Comparison of ENCODE assay signal across 8 cellular contexts in the genomic region with DNA sequence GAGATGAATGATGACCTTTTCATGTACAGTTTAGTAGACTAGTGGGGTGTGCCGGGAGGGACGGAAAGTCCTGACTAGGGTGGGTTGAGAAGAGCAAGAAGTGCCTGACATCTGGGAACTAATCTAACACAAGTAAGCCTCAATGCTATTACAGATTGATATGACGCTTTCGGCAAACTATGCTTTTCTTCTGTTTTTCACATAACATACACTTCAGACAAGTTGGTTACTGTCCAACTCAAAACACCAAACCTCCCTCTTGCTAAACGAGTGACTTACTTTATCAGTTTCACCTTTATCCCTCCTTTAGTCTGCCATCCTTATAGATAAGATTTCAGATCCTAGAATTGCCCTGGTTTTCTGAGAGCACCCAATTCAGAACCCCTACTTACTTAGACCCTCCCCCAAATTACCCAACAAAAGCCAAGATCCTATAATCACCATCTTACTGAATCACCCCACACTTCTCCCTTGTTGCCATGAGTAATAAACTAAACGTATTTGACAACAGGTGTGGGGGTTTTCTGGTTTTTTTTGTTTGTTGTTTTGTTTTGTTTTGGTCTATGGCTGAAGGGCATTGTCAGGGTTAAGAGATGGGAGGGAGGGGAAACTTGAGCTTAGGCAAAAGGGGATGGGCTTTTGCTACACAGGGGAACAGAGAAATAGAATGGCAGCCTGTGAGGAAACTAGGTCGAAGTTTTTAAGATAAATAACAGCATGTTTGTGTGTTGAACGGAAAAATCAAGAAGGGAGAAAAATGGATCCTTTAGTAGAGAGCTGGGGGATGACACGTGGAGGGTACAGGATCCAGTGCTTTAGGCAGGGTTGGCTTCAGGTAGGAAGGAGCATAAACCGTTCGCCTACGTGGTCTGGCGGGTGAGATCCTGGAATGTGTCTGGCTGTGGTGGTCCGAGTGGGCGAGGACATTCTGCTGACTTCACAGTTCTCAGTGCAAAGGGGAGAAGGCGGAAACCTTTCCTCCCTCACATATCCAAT. TPM values are rescaled to one million over a fixed set of nuclear protein-coding genes. Genes with fewer than 3 reads are reported as not detected.
A peak's percentile ranks its signal among the peaks of the same experiment; 100 is the strongest.
DNase-seq lines count a peak whose midpoint lies in the region; ATAC-seq and TF ChIP-seq lines count a peak whose summit lies in the region.

No MANE protein-coding gene starts in this region.

- H3K4me3 ChIP-seq in breast epithelium (peak overlapping the region; percentile 52 to 64 (median 63)), adrenal gland (peak overlapping the region in 2 of 4 donors; percentile 30 to 81)

- peaks cover 7% of the 10 kb centered on the region for H3K4me1 Mint-ChIP-seq in MCF 10A (ENCODE audit: insufficient read depth, unreplicated experiment)
- peaks cover 17% of the 10 kb centered on the region for H3K4me1 Mint-ChIP-seq in stimulated activated naive CD8-positive, alpha-beta T cell treated with anti-CD3 and anti-CD28 coated beads, Interleukin-15, amount 100 ng/mL, for 72 hours

- TF ChIP-seq POLR2A in breast epithelium (IDR thresholded peaks at IDR 0.05) = no peak
- no peak for TF ChIP-seq POLR2A in adrenal gland (IDR thresholded peaks at IDR 0.05)

- H3K36me3 ChIP-seq in breast epithelium (no peaks in the 10 kb centered on the region), adrenal gland (replicated peaks in 1 of 2) (peaks cover 0 to 1% of the 10 kb centered on the region in 2 donors)

- peaks cover 28% of the 10 kb centered on the region for H3K36me3 Mint-ChIP-seq in MCF 10A (ENCODE audit: insufficient read depth, unreplicated experiment)

- no peaks in the 10 kb centered on the region for H3K27me3 ChIP-seq in breast epithelium
- H3K27me3 ChIP-seq in adrenal gland = no peaks in the 10 kb centered on the region

- POLR2A ChIA-PET in MCF 10A (lab: Yijun Ruan, JAX) = interaction anchor here (0.6 to 2.1 kb wide), 3 partner anchors 59 to 729 kb away, joined by 3 to 21 read pairs (median 3); a partner anchor contains a TSS

- no TSS peak for BruUV-seq in MCF 10A (replicated peaks; lab: Mats Ljungman, UMichigan)

- H3K27me3 Mint-ChIP-seq in MCF 10A (ENCODE audit: insufficient read depth, unreplicated experiment) = no peaks in the 10 kb centered on the region
- no peaks in the 10 kb centered on the region for H3K27me3 Mint-ChIP-seq in stimulated activated naive CD8-positive, alpha-beta T cell treated with anti-CD3 and anti-CD28 coated beads, Interleukin-15, amount 100 ng/mL, for 72 hours

- H3K27ac ChIP-seq in breast epithelium (peak overlapping the region; percentile 87 to 92), adrenal gland (peak overlapping the region; percentile 34 to 88 (median 69))

- H3K9me3 ChIP-seq in breast epithelium = no peaks in the 10 kb centered on the region
- H3K9me3 ChIP-seq in adrenal gland (replicated peaks in 1 of 3) = no peaks in the 10 kb centered on the region

- no peaks in the 10 kb centered on the region for H3K4me1 ChIP-seq in breast epithelium
- H3K4me1 ChIP-seq in adrenal gland (replicated peaks in 1 of 2) = peaks cover 11 to 17% of the 10 kb centered on the region in 2 donors

- intact Hi-C loops in breast epithelium (cut with DNase I; ENCODE audit: low total_unique reads) = no loop called here
- intact Hi-C loops in MCF 10A (cut with micrococcal nuclease) = no loop called here
- intact Hi-C loops in adrenal gland (cut with DNase I) = no loop called here

- H3K9me3 Mint-ChIP-seq in MCF 10A (ENCODE audit: unreplicated experiment) = no peaks in the 10 kb centered on the region
- H3K9me3 Mint-ChIP-seq in stimulated activated naive CD8-positive, alpha-beta T cell treated with anti-CD3 and anti-CD28 coated beads, Interleukin-15, amount 100 ng/mL, for 72 hours = no peaks in the 10 kb centered on the region

- no peak overlapping the region for H3K27ac Mint-ChIP-seq in MCF 10A (ENCODE audit: low read depth, unreplicated experiment)
- no peak overlapping the region for H3K27ac Mint-ChIP-seq in stimulated activated naive CD8-positive, alpha-beta T cell treated with anti-CD3 and anti-CD28 coated beads, Interleukin-15, amount 100 ng/mL, for 72 hours

- TF ChIP-seq CTCF in breast epithelium (IDR thresholded peaks at IDR 0.05) = no peak
- TF ChIP-seq CTCF in MCF 10A (IDR thresholded peaks at IDR 0.05; ENCODE audit: unreplicated experiment) = no peak
- no peak for TF ChIP-seq CTCF in adrenal gland (IDR thresholded peaks at IDR 0.05)

- H3K4me3 Mint-ChIP-seq in MCF 10A (ENCODE audit: unreplicated experiment) = no peak overlapping the region
- H3K4me3 Mint-ChIP-seq in stimulated activated naive CD8-positive, alpha-beta T cell treated with anti-CD3 and anti-CD28 coated beads, Interleukin-15, amount 100 ng/mL, for 72 hours = no peak overlapping the region

- 16 to 30% (median 25%) methylated on average over 16 of the region's 16 CpGs for WGBS in adrenal gland, 4 donors

- CTCF ChIA-PET in MCF 10A (lab: Yijun Ruan, JAX) = interaction anchor here (0.7 kb wide), 1 partner anchor 130 kb away, joined by 3 read pairs; no protein-coding TSS in a partner anchor

- DNase-seq in breast epithelium (ENCODE audit: low spot score in 2 of 2) (peak in 1 of 2 donors; percentile 56), MCF 10A (ENCODE audit: unreplicated experiment) (no peak), adrenal gland (peak in 5 of 7 donors; percentile 29 to 61 (median 45)), iPS-NIHi7 (ENCODE audit: extremely low spot score) (peak; percentile 46), NCI-H187 (lab: John Stamatoyannopoulos, UW) (no peak)
- DNase-seq in stimulated activated naive CD8-positive, alpha-beta T cell treated with anti-CD3 and anti-CD28 coated beads, Interleukin-15, amount 100 ng/mL, for 72 hours = no peak
- no peak for DNase-seq in effector CD4-positive, alpha-beta T cell

- ATAC-seq in stimulated activated naive CD8-positive, alpha-beta T cell treated with anti-CD3 and anti-CD28 coated beads, Interleukin-15, amount 100 ng/mL, for 72 hours = peak; percentile 35
- no peak for ATAC-seq in GM21825 (IDR thresholded peaks at IDR 0.05; ENCODE audit: unreplicated experiment)

RNA-seq across cellular contexts. Expression of a gene that starts 6.1 kb away (rescaled TPM):
- total RNA-seq in breast epithelium (100 to 1,000 TPM in 1 of 3 donors, 10 to 100 TPM in 2; 76.2 to 113 (median 88.1) TPM), MCF 10A (2022) (203 and 239 TPM in 2 replicates), adrenal gland (100 to 1,000 TPM in 7 of 8 donors, 10 to 100 TPM in 1; 80.9 to 270 (median 143) TPM)
- polyA plus RNA-seq in adrenal gland = 100 to 1,000 TPM; 164 to 260 (median 173) TPM

RNA-seq across cellular contexts. Expression of a gene that starts 38.6 kb away (rescaled TPM):
- 10 to 100 TPM; 42.2 to 71.4 (median 69.4) TPM for total RNA-seq in breast epithelium
- total RNA-seq in MCF 10A (2022) = 55.1 and 78.8 TPM in 2 replicates
- total RNA-seq in adrenal gland = 100 to 1,000 TPM in 2 of 8 donors, 10 to 100 TPM in 6; 49.0 to 138 (median 82.4) TPM
- 100 to 1,000 TPM in 1 of 3 donors, 10 to 100 TPM in 2; 58.8 to 167 (median 79.5) TPM for polyA plus RNA-seq in adrenal gland

RNA-seq across cellular contexts. Expression of a gene that starts 59.8 kb away (rescaled TPM):
- total RNA-seq in breast epithelium = 10 to 100 TPM; 24.6 to 33.1 (median 28.0) TPM
- 18.2 and 19.0 TPM in 2 replicates for total RNA-seq in MCF 10A (2022)
- 10 to 100 TPM in 7 of 8 donors, 1 to 10 TPM in 1; 6.2 to 38.0 (median 18.3) TPM for total RNA-seq in adrenal gland
- polyA plus RNA-seq in adrenal gland = 10 to 100 TPM in 2 of 3 donors, 1 to 10 TPM in 1; 4.4 to 17.5 (median 16.3) TPM

Comparison
In these comparisons a context has a peak if more than half of its experiments do, and no peak if none do; other contexts are left out.
1. DNase-seq: peak in adrenal gland (5 of 7) and iPS-NIHi7 (single experiment); none in MCF 10A (single experiment), stimulated activated naive CD8-positive, alpha-beta T cell treated with anti-CD3 and anti-CD28 coated beads, Interleukin-15, amount 100 ng/mL, for 72 hours (0 of 2), effector CD4-positive, alpha-beta T cell (single experiment) and NCI-H187 (0 of 2).